ENCODE assay signal across 8 cellular contexts in the genomic region with DNA sequence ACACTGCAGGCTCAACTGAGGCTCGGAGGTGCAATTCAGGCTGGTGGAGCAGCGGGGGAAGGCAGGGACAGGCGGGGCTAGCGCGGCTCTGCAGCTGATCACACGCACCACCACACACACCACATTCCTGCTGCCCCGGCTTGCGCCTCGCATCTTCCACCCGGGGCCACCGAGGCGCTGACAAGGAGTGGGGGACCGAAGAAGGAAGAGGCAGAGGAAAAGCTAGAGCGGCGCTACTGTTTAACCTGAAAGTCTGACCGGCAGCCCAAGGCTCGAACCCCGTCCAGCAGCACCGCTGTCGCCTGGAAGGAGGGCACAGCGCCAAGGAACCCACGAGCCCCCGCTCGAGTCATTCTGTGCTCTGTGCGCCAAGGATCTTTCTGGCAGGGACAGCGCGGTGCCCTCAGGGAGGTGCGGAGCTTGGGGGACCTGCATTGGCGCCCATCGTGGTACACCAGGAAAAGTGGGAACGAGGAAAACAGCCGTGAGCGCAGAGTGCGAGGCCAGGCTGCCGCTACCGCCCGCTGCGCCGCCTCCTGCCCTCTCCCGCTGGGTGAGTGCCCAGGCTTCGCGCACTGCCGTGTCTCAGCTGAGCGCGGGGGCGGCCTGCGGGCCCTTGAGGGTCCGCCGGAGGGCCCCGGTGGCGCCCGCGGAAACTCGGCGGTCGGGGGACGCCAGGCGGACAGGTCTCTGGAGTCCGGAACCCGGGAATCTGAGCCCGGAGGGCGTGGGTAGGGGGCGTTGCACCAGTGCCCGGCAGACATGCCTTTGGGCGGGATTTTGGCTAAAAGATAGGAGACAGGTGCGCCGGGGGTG. TPM values are rescaled to one million over a fixed set of nuclear protein-coding genes. Genes with fewer than 3 reads are reported as not detected.
DNase-seq lines count a peak whose midpoint lies in the region; ATAC-seq and TF ChIP-seq lines count a peak whose summit lies in the region.

No MANE protein-coding gene starts in this region.

- peaks cover 0 to 1% of the 10 kb centered on the region in 2 donors for H3K4me1 Mint-ChIP-seq in immature natural killer cell
- H3K4me1 Mint-ChIP-seq in activated T-cell treated with anti-CD3 and anti-CD28 coated beads, Interleukin-2, amount 50 U/mL, for 4 hours (ENCODE audit: low read depth): peaks cover 3% of the 10 kb centered on the region

- 0 out of 3 replicates have a peak, but pooled peaks have one; percentile 25 for ATAC-seq in RWPE2 (ENCODE audit: low read depth)
- ATAC-seq in left cardiac atrium: peak; percentile 75 to 81
- no peak for ATAC-seq in HG03280 (IDR thresholded peaks at IDR 0.05; ENCODE audit: unreplicated experiment)
- ATAC-seq in activated T-cell treated with anti-CD3 and anti-CD28 coated beads, Interleukin-2, amount 50 U/mL, for 4 hours: no peak

- H3K27ac ChIP-seq in RWPE2 (ENCODE audit: poor library complexity, severe bottlenecking) (no peak overlapping the region), prostate gland (peak overlapping the region in 1 of 2 donors; percentile 39)

- TF ChIP-seq CTCF in RWPE2 (IDR thresholded peaks at IDR 0.05; ENCODE audit: poor library complexity, severe bottlenecking): no peak
- no peak for TF ChIP-seq CTCF in prostate gland (IDR thresholded peaks at IDR 0.05)

- intact Hi-C loops in left cardiac atrium (cut with DNase I) (loop anchor here in 1 of 2 donors (5.0 kb wide), 2 partner anchors 70 to 245 kb away; no protein-coding TSS in a partner anchor), prostate gland (cut with DNase I) (no loop called here)

- H3K4me3 ChIP-seq in RWPE2 (ENCODE audit: severe bottlenecking): no peak overlapping the region
- H3K4me3 ChIP-seq in prostate gland: peak overlapping the region; percentile 25

- H3K27me3 Mint-ChIP-seq in immature natural killer cell (ENCODE audit: low read depth in 3 of 3): peaks cover 0 to 7% (median 4%) of the 10 kb centered on the region in 3 donors
- peaks cover 33% of the 10 kb centered on the region for H3K27me3 Mint-ChIP-seq in activated T-cell treated with anti-CD3 and anti-CD28 coated beads, Interleukin-2, amount 50 U/mL, for 4 hours (ENCODE audit: low read depth)

- 1% methylated on average over 56 of the region's 67 CpGs for WGBS in prostate gland

- peaks cover 3 to 5% (median 4%) of the 10 kb centered on the region in 3 donors for H3K36me3 Mint-ChIP-seq in immature natural killer cell
- no peaks in the 10 kb centered on the region for H3K36me3 Mint-ChIP-seq in activated T-cell treated with anti-CD3 and anti-CD28 coated beads, Interleukin-2, amount 50 U/mL, for 4 hours (ENCODE audit: insufficient read depth)

- H3K27me3 ChIP-seq in RWPE2 (ENCODE audit: insufficient read depth, poor library complexity, severe bottlenecking): peaks cover 61% of the 10 kb centered on the region
- peaks cover 4% of the 10 kb centered on the region for H3K27me3 ChIP-seq in prostate gland (replicated peaks; ENCODE audit: insufficient read depth)

- H3K4me1 ChIP-seq in ES-I3 (ENCODE audit: insufficient read depth, low read length): no peaks in the 10 kb centered on the region
- H3K4me1 ChIP-seq in RWPE2 (ENCODE audit: insufficient read depth, poor library complexity, severe bottlenecking): no peaks in the 10 kb centered on the region
- H3K4me1 ChIP-seq in prostate gland (replicated peaks): no peaks in the 10 kb centered on the region

- DNase-seq in RWPE2 (ENCODE audit: low spot score) (no peak), left cardiac atrium (peak; percentile 46), prostate gland (ENCODE audit: low spot score) (no peak), amniotic stem cell (lab: John Stamatoyannopoulos, UW) (no peak), immature natural killer cell (no peak)
- no peak for DNase-seq in activated T-cell treated with anti-CD3 and anti-CD28 coated beads, Interleukin-2, amount 50 U/mL, for 4 hours

- TF ChIP-seq POLR2A in prostate gland (IDR thresholded peaks at IDR 0.05): no peak

- H3K27ac Mint-ChIP-seq in immature natural killer cell: no peak overlapping the region

- H3K4me3 Mint-ChIP-seq in immature natural killer cell: no peak overlapping the region
- no peak overlapping the region for H3K4me3 Mint-ChIP-seq in activated T-cell treated with anti-CD3 and anti-CD28 coated beads, Interleukin-2, amount 50 U/mL, for 4 hours

- H3K9me3 Mint-ChIP-seq in immature natural killer cell: peaks cover 9 to 53% (median 16%) of the 10 kb centered on the region in 6 donors
- no peaks in the 10 kb centered on the region for H3K9me3 Mint-ChIP-seq in activated T-cell treated with anti-CD3 and anti-CD28 coated beads, Interleukin-2, amount 50 U/mL, for 4 hours

- H3K9me3 ChIP-seq in ES-I3 (ENCODE audit: control insufficient read depth, insufficient read depth, low read length): no peaks in the 10 kb centered on the region
- H3K9me3 ChIP-seq in RWPE2 (ENCODE audit: severe bottlenecking): no peaks in the 10 kb centered on the region
- H3K9me3 ChIP-seq in prostate gland: no peaks in the 10 kb centered on the region

- H3K36me3 ChIP-seq in ES-I3 (ENCODE audit: insufficient read depth, low read length) (no peaks in the 10 kb centered on the region), RWPE2 (ENCODE audit: low read depth) (no peaks in the 10 kb centered on the region), prostate gland (no peaks in the 10 kb centered on the region)

- H3K9ac ChIP-seq in ES-I3 (ENCODE audit: low read depth, low read length): peak overlapping the region; percentile 79

RNA-seq across cellular contexts. Expression of a gene that starts 0.9 kb away (rescaled TPM):
- 10 to 100 TPM; 27.5 to 49.9 TPM for total RNA-seq in left cardiac atrium
- total RNA-seq in prostate gland: 1 to 10 TPM; 2.7 to 8.8 TPM
- polyA plus RNA-seq in immature natural killer cell: not detected
- total RNA-seq in activated T-cell treated with anti-CD3 and anti-CD28 coated beads, Interleukin-2, amount 50 U/mL, for 4 hours: not detected

Comparison
In these comparisons a context has a peak if more than half of its experiments do, and no peak if none do; other contexts are left out.
1. ATAC-seq: peak in RWPE2 (single experiment) and left cardiac atrium (2 of 2); none in HG03280 (single experiment) and activated T-cell treated with anti-CD3 and anti-CD28 coated beads, Interleukin-2, amount 50 U/mL, for 4 hours (0 of 2).